In the genomic region with DNA sequence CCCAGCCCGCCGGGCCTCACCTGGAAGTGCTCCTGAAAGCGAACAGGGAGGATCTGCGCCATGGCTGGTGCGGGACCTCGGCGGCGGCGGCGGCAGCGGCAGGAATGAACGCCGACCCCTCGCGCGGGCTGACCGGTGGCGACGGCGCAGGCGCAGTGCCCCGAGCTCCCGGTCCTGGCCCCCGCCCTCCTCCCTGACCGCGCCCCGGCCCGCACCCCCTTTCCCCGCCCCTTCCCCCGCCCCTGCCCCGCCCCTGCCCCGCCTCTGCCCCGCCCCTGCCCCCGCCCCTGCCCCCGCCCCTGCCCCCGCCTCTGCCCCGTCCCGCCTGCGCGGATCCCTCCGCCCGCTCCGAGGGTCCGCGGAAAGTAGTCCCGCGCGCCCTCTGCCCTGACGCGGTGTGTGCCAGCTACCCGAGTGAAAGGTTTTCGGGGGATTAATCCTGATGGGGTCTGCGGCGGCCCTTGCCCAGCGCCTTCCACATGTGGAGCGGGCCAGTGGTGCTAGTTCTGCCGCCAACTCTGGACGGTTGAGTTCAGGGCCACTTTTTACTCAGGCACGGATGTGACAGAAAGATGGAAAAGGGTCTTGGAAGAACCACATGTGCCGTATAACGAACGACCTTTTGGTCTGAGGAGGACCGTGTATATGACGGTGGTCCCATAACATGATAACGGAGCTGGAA, we compare ENCODE assay signal across 1 cellular context.
TF ChIP-seq lines count a peak whose summit lies in the region.

A gene (minus strand): TSS at position 140 of the 682 bp plus-strand sequence. CDS start 78 bp downstream, at position 62.

TF ChIP-seq in GM12878, 131 proteins besides CTCF, POLR2A, EP300 and RAD21 (continued from another document):
- TF ChIP-seq CHD2 (IDR thresholded peaks at IDR 0.05; ENCODE audit: borderline replicate concordance, low read depth, low read length): peak; percentile 89
- no peak for TF ChIP-seq ESRRA (IDR thresholded peaks at IDR 0.05; ENCODE audit: low read length)
- no peak for TF ChIP-seq EED (IDR thresholded peaks at IDR 0.05; ENCODE audit: low read depth)
- TF ChIP-seq, protein P1, sequence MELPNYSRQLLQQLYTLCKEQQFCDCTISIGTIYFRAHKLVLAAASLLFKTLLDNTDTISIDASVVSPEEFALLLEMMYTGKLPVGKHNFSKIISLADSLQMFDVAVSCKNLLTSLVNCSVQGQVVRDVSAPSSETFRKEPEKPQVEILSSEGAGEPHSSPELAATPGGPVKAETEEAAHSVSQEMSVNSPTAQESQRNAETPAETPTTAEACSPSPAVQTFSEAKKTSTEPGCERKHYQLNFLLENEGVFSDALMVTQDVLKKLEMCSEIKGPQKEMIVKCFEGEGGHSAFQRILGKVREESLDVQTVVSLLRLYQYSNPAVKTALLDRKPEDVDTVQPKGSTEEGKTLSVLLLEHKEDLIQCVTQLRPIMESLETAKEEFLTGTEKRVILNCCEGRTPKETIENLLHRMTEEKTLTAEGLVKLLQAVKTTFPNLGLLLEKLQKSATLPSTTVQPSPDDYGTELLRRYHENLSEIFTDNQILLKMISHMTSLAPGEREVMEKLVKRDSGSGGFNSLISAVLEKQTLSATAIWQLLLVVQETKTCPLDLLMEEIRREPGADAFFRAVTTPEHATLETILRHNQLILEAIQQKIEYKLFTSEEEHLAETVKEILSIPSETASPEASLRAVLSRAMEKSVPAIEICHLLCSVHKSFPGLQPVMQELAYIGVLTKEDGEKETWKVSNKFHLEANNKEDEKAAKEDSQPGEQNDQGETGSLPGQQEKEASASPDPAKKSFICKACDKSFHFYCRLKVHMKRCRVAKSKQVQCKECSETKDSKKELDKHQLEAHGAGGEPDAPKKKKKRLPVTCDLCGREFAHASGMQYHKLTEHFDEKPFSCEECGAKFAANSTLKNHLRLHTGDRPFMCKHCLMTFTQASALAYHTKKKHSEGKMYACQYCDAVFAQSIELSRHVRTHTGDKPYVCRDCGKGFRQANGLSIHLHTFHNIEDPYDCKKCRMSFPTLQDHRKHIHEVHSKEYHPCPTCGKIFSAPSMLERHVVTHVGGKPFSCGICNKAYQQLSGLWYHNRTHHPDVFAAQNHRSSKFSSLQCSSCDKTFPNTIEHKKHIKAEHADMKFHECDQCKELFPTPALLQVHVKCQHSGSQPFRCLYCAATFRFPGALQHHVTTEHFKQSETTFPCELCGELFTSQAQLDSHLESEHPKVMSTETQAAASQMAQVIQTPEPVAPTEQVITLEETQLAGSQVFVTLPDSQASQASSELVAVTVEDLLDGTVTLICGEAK (IDR thresholded peaks at IDR 0.05; ENCODE audit: borderline replicate concordance): peak; percentile 26; the same call in 1 of the 2 replicates
- TF ChIP-seq EGR1 (IDR thresholded peaks at IDR 0.05; ENCODE audit: borderline replicate concordance in 1 of 2, low read depth in 2 of 2, low read length in 2 of 2): peak in 1 of 2 experiments; percentile 18; a peak in 1 of 3 replicates
- no peak for TF ChIP-seq IRF4 (IDR thresholded peaks at IDR 0.05; ENCODE audit: low read depth, low read length)
- TF ChIP-seq, protein P2, sequence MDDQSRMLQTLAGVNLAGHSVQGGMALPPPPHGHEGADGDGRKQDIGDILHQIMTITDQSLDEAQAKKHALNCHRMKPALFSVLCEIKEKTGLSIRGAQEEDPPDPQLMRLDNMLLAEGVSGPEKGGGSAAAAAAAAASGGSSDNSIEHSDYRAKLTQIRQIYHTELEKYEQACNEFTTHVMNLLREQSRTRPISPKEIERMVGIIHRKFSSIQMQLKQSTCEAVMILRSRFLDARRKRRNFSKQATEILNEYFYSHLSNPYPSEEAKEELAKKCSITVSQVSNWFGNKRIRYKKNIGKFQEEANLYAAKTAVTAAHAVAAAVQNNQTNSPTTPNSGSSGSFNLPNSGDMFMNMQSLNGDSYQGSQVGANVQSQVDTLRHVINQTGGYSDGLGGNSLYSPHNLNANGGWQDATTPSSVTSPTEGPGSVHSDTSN (IDR thresholded peaks at IDR 0.05; ENCODE audit: insufficient replicate concordance, low read depth, low read length): peak; percentile 80
- no peak; the same call in 1 of the 2 replicates for TF ChIP-seq DPF2 (IDR thresholded peaks at IDR 0.05)
- TF ChIP-seq, protein P3, sequence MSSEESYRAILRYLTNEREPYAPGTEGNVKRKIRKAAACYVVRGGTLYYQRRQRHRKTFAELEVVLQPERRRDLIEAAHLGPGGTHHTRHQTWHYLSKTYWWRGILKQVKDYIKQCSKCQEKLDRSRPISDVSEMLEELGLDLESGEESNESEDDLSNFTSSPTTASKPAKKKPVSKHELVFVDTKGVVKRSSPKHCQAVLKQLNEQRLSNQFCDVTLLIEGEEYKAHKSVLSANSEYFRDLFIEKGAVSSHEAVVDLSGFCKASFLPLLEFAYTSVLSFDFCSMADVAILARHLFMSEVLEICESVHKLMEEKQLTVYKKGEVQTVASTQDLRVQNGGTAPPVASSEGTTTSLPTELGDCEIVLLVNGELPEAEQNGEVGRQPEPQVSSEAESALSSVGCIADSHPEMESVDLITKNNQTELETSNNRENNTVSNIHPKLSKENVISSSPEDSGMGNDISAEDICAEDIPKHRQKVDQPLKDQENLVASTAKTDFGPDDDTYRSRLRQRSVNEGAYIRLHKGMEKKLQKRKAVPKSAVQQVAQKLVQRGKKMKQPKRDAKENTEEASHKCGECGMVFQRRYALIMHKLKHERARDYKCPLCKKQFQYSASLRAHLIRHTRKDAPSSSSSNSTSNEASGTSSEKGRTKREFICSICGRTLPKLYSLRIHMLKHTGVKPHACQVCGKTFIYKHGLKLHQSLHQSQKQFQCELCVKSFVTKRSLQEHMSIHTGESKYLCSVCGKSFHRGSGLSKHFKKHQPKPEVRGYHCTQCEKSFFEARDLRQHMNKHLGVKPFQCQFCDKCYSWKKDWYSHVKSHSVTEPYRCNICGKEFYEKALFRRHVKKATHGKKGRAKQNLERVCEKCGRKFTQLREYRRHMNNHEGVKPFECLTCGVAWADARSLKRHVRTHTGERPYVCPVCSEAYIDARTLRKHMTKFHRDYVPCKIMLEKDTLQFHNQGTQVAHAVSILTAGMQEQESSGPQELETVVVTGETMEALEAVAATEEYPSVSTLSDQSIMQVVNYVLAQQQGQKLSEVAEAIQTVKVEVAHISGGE (CRISPR knock-in tag; IDR thresholded peaks at IDR 0.05): no peak
- TF ChIP-seq TARDBP (IDR thresholded peaks at IDR 0.05; ENCODE audit: borderline replicate concordance): 0 out of 2 replicates have a peak, but pooled peaks have one; percentile 56
- no peak for TF ChIP-seq SMAD1 (IDR thresholded peaks at IDR 0.05; ENCODE audit: low read depth, partially characterized antibody)
- TF ChIP-seq, protein P4, sequence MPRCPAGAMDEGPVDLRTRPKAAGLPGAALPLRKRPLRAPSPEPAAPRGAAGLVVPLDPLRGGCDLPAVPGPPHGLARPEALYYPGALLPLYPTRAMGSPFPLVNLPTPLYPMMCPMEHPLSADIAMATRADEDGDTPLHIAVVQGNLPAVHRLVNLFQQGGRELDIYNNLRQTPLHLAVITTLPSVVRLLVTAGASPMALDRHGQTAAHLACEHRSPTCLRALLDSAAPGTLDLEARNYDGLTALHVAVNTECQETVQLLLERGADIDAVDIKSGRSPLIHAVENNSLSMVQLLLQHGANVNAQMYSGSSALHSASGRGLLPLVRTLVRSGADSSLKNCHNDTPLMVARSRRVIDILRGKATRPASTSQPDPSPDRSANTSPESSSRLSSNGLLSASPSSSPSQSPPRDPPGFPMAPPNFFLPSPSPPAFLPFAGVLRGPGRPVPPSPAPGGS (IDR thresholded peaks at IDR 0.05; ENCODE audit: borderline replicate concordance, insufficient read depth, low read depth, low read length, poor library complexity, severe bottlenecking): no peak
- TF ChIP-seq, protein P5, sequence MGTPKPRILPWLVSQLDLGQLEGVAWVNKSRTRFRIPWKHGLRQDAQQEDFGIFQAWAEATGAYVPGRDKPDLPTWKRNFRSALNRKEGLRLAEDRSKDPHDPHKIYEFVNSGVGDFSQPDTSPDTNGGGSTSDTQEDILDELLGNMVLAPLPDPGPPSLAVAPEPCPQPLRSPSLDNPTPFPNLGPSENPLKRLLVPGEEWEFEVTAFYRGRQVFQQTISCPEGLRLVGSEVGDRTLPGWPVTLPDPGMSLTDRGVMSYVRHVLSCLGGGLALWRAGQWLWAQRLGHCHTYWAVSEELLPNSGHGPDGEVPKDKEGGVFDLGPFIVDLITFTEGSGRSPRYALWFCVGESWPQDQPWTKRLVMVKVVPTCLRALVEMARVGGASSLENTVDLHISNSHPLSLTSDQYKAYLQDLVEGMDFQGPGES (IDR thresholded peaks at IDR 0.05): no peak
- TF ChIP-seq ZNF384 (IDR thresholded peaks at IDR 0.05; ENCODE audit: borderline replicate concordance, low read depth, low read length): no peak
- TF ChIP-seq KDM1A (IDR thresholded peaks at IDR 0.05; ENCODE audit: borderline replicate concordance): no peak
- TF ChIP-seq LARP7 (IDR thresholded peaks at IDR 0.05): 0 out of 2 replicates have a peak, but pooled peaks have one; percentile 10
- TF ChIP-seq, protein P6, sequence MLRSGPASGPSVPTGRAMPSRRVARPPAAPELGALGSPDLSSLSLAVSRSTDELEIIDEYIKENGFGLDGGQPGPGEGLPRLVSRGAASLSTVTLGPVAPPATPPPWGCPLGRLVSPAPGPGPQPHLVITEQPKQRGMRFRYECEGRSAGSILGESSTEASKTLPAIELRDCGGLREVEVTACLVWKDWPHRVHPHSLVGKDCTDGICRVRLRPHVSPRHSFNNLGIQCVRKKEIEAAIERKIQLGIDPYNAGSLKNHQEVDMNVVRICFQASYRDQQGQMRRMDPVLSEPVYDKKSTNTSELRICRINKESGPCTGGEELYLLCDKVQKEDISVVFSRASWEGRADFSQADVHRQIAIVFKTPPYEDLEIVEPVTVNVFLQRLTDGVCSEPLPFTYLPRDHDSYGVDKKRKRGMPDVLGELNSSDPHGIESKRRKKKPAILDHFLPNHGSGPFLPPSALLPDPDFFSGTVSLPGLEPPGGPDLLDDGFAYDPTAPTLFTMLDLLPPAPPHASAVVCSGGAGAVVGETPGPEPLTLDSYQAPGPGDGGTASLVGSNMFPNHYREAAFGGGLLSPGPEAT (IDR thresholded peaks at IDR 0.05; ENCODE audit: low read depth): 0 out of 2 replicates have a peak, but pooled peaks have one; percentile 17
- no peak for TF ChIP-seq FOS (IDR thresholded peaks at IDR 0.05; ENCODE audit: borderline replicate concordance, extremely low read depth, insufficient read length)
- no peak for TF ChIP-seq FOXM1 (IDR thresholded peaks at IDR 0.05; ENCODE audit: low read depth, low read length)
- no peak for TF ChIP-seq CEBPB (IDR thresholded peaks at IDR 0.05; ENCODE audit: borderline replicate concordance in 1 of 2, low read depth in 2 of 2, low read length in 2 of 2)
- peak; percentile 18 for TF ChIP-seq MEF2B (IDR thresholded peaks at IDR 0.05; ENCODE audit: partially characterized antibody, poor library complexity, severe bottlenecking)
- TF ChIP-seq, protein P7, sequence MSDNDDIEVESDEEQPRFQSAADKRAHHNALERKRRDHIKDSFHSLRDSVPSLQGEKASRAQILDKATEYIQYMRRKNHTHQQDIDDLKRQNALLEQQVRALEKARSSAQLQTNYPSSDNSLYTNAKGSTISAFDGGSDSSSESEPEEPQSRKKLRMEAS (IDR thresholded peaks at IDR 0.05; ENCODE audit: low read depth, low read length): no peak
- peak; percentile 33; the same call in 1 of the 2 replicates for TF ChIP-seq RB1 (IDR thresholded peaks at IDR 0.05; ENCODE audit: borderline replicate concordance)
- TF ChIP-seq POU2F2 (IDR thresholded peaks at IDR 0.05; ENCODE audit: borderline replicate concordance, low read depth, low read length): no peak
- no peak for TF ChIP-seq KLF5 (IDR thresholded peaks at IDR 0.05; ENCODE audit: partially characterized antibody)
